12 cellular contexts compared by ENCODE assay signal in genomic region chr2:173653427-173653795, GRCh38.
A peak's percentile ranks its signal among the peaks of the same experiment; 100 is the strongest.
DNase-seq lines count a peak whose midpoint lies in the region.
"Had no signal": no experiment of that assay in that cellular context is flagged by ENCODE, and none has a peak within 500 bp of the region (broad histone marks: within the 10 kb centered on the region; RNA-seq: fewer than 3 reads in every experiment).

No MANE protein-coding gene starts in this region.

- no peak overlapping the region for H3K4me2 ChIP-seq in mesenchymal stem cell (ENCODE audit: low read length, poor library complexity, severe bottlenecking)

- no peak overlapping the region for H2AFZ ChIP-seq in mesenchymal stem cell (ENCODE audit: low read depth, low read length)

- no peak overlapping the region for H4K8ac ChIP-seq in mesenchymal stem cell (ENCODE audit: low read length)

- H2BK5ac ChIP-seq in mesenchymal stem cell (ENCODE audit: low read depth, low read length, poor library complexity, severe bottlenecking) = no peak overlapping the region

- H3K4ac ChIP-seq in mesenchymal stem cell (ENCODE audit: low read depth in 1 of 2, low read length in 2 of 2) = no peak overlapping the region

- no peak overlapping the region for H2BK15ac ChIP-seq in mesenchymal stem cell (ENCODE audit: low read depth, poor library complexity, severe bottlenecking)

- H3K18ac ChIP-seq in mesenchymal stem cell (ENCODE audit: low read depth in 1 of 2, low read length in 2 of 2) = no peak overlapping the region

- no peaks in the 10 kb centered on the region for H3K27me3 ChIP-seq in SJCRH30
- H3K27me3 ChIP-seq in mesenchymal stem cell (ENCODE audit: control insufficient read depth in 1 of 2, insufficient read depth in 1 of 2, low read length in 2 of 2) = no peaks in the 10 kb centered on the region

- H3K4me3 ChIP-seq in SJCRH30 = no peak overlapping the region
- no peak overlapping the region for H3K4me3 ChIP-seq in mesenchymal stem cell (ENCODE audit: insufficient read depth in 1 of 2, low read depth in 1 of 2, low read length in 2 of 2)
- no peak overlapping the region for H3K4me3 ChIP-seq in urinary bladder (ENCODE audit: low read depth, low read length)

- H4K91ac ChIP-seq in mesenchymal stem cell (ENCODE audit: low read length) = no peak overlapping the region

- no peak overlapping the region for H3K14ac ChIP-seq in mesenchymal stem cell (ENCODE audit: low read length in 2 of 2)

- H2BK12ac ChIP-seq in mesenchymal stem cell (ENCODE audit: low read length in 2 of 2) = no peak overlapping the region

- H3K4me1 ChIP-seq in SJCRH30 (peaks cover 16% of the 10 kb centered on the region), mesenchymal stem cell (ENCODE audit: control insufficient read depth, insufficient read depth, low read depth, low read length) (peaks cover 5% of the 10 kb centered on the region), urinary bladder (ENCODE audit: insufficient read depth) (peaks cover 2% of the 10 kb centered on the region)

- peak; percentile 30 for DNase-seq in NCI-H345 (lab: John Stamatoyannopoulos, UW)
- DNase-seq in NCI-H345 treated with DMSO at 0.1 percent for 48 hours (lab: John Stamatoyannopoulos, UW; ENCODE audit: unreplicated experiment) = no peak
- no peak for DNase-seq in SJCRH30
- no peak for DNase-seq in mesenchymal stem cell
- no peak for DNase-seq in HPDE6-E6E7 (ENCODE audit: extremely low spot score)
- no peak for DNase-seq in central memory CD4-positive, alpha-beta T cell
- no peak for DNase-seq in midbrain (lab: John Stamatoyannopoulos, UW)
- DNase-seq: activated CD4-positive, alpha-beta T cell treated with anti-CD3 and anti-CD28 coated beads, Interleukin-2, amount 10 ng/mL, durations not matched to agents 7 days and 5 days; activated CD8-positive, alpha-beta memory T cell treated with anti-CD3 and anti-CD28 coated beads, Interleukin-2, amount 50 U/mL, for 48 hours; activated gamma-delta T cell treated with Interleukin-2 at 50 U/mL for 16 hours; NCI-H1694 had no signal

- H2BK120ac ChIP-seq in mesenchymal stem cell (ENCODE audit: low read depth, low read length) = no peak overlapping the region

- H3K9me3 ChIP-seq in SJCRH30 (replicated peaks) = peaks cover 7% of the 10 kb centered on the region
- H3K9me3 ChIP-seq in mesenchymal stem cell (ENCODE audit: control insufficient read depth, low read length) = no peaks in the 10 kb centered on the region

- no peaks in the 10 kb centered on the region for H3K79me1 ChIP-seq in mesenchymal stem cell (replicated peaks; ENCODE audit: low read length, poor library complexity, severe bottlenecking)

- H3K23ac ChIP-seq in mesenchymal stem cell (ENCODE audit: low read length in 2 of 2) = no peak overlapping the region

- no peak overlapping the region for H2AK5ac ChIP-seq in mesenchymal stem cell (ENCODE audit: low read length, severe bottlenecking)

- H3K27ac ChIP-seq in SJCRH30 (peak overlapping the region; percentile 60; the same call in 1 of the 2 replicates), mesenchymal stem cell (ENCODE audit: low read length, poor library complexity, severe bottlenecking) (no peak overlapping the region), urinary bladder (ENCODE audit: low read depth) (peak overlapping the region; percentile 63)

- peak overlapping the region; percentile 78 for H3K9ac ChIP-seq in mesenchymal stem cell (ENCODE audit: low read length)

- 84% methylated on average over 2 of the region's 6 CpGs for WGBS in mesenchymal stem cell
- 90% methylated on average over 6 of the region's 6 CpGs for WGBS in urinary bladder

- H3K36me3 ChIP-seq in SJCRH30 (no peaks in the 10 kb centered on the region), mesenchymal stem cell (ENCODE audit: control insufficient read depth in 1 of 2, insufficient read depth in 2 of 2, low read depth in 1 of 2, low read length in 2 of 2) (no peaks in the 10 kb centered on the region), urinary bladder (ENCODE audit: insufficient read depth) (no peaks in the 10 kb centered on the region)
